ENCODE assay signal across 23 cellular contexts in the genomic region with DNA sequence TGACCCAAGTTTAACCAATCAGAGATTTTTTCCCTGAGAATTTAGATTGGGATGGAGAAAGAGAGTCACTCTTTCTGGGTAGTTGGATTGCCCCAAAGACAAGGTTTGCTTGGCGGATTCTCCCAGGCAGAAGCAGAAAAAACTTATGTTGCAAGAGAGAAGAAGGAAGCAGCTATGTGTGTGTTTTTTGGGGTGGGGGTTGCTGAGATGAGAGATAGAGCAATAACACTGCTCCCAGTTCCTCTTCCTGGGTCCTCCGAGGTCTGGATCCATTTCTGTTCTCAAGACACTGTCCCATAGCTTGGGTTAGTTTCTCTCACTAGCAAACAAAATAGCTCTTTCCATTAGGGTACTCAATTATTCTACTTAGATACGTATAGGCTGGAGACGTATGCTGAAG.
"Had no signal": no experiment of that assay in that cellular context is flagged by ENCODE, and none has a peak within 500 bp of the region (broad histone marks: within the 10 kb centered on the region; RNA-seq: fewer than 3 reads in every experiment).

No MANE protein-coding gene starts in this region.

- ATAC-seq: left lobe of liver; natural killer cell treated with Interleukin-12 subunit alpha and Interleukin-12 subunit beta and Interleukin-15 and Interleukin-18, amount 100 ng/mL, for 72 hours; right cardiac atrium had no signal

- H3K4me3 ChIP-seq: lower lobe of right lung, testis had no signal

- FAIRE-seq: frontal cortex, TTC549 had no signal

- H3K36me3 Mint-ChIP-seq: activated naive CD8-positive, alpha-beta T cell; natural killer cell treated with Interleukin-12 subunit alpha and Interleukin-12 subunit beta and Interleukin-15 and Interleukin-18, amount 100 ng/mL, for 72 hours had no signal

- H3K27ac Mint-ChIP-seq: activated naive CD8-positive, alpha-beta T cell; natural killer cell treated with Interleukin-12 subunit alpha and Interleukin-12 subunit beta and Interleukin-15 and Interleukin-18, amount 100 ng/mL, for 72 hours had no signal

- H3K4me3 Mint-ChIP-seq: activated naive CD8-positive, alpha-beta T cell; central memory CD8-positive, alpha-beta T cell; natural killer cell treated with Interleukin-12 subunit alpha and Interleukin-12 subunit beta and Interleukin-15 and Interleukin-18, amount 100 ng/mL, for 72 hours had no signal

- H3K9me3 ChIP-seq: lower lobe of right lung, testis had no signal

- DNase-seq: activated CD4-positive, alpha-beta T cell treated with anti-CD3 and anti-CD28 coated beads for 4 hours; activated CD4-positive, alpha-beta T cell treated with anti-CD3 and anti-CD28 coated beads, Interleukin-2, amount 50 U/mL, for 48 hours; activated CD8-positive, alpha-beta memory T cell treated with anti-CD3 and anti-CD28 coated beads for 24 hours; activated effector memory CD4-positive, alpha-beta T cell treated with Interleukin-2 at 50 U/mL for 16 hours; activated naive CD4-positive, alpha-beta T cell treated with Interleukin-2 at 50 U/mL for 16 hours; anterior cingulate cortex; effector memory CD4-positive, alpha-beta T cell; kidney glomerular epithelial cell; lower lobe of right lung; mesenchymal stem cell; posterior cingulate gyrus; stimulated activated CD4-positive, alpha-beta T cell treated with anti-CD3 and anti-CD28 coated beads, Interleukin-15, amount 100 ng/mL, for 24 hours; stimulated activated naive CD4-positive, alpha-beta T cell treated with Interleukin-2 at 50 U/mL for 16 hours; testis; trophoblast cell had no signal

- H3K36me3 ChIP-seq: lower lobe of right lung had no signal

- H3K4me1 Mint-ChIP-seq: central memory CD8-positive, alpha-beta T cell had no signal

- H3K27me3 ChIP-seq: testis had no signal

- H3K4me1 ChIP-seq: testis had no signal

- H3K9me3 Mint-ChIP-seq: central memory CD8-positive, alpha-beta T cell; natural killer cell treated with Interleukin-12 subunit alpha and Interleukin-12 subunit beta and Interleukin-15 and Interleukin-18, amount 100 ng/mL, for 72 hours had no signal

- H3K27ac ChIP-seq: lower lobe of right lung, testis, VCaP had no signal
